In genomic region chr5:38602641-38603040, GRCh38 we compare ENCODE assay signal across 15 cellular contexts. TPM values are rescaled to one million over a fixed set of nuclear protein-coding genes. Genes with fewer than 3 reads are reported as not detected.
"Had no signal": no experiment of that assay in that cellular context is flagged by ENCODE, and none has a peak within 500 bp of the region (broad histone marks: within the 10 kb centered on the region; RNA-seq: fewer than 3 reads in every experiment).

No MANE protein-coding gene starts in this region.

- H3K4me2 ChIP-seq: smooth muscle cell had no signal

- H3K9me3 ChIP-seq: esophagus muscularis mucosa, gastroesophageal sphincter, mucosa of descending colon, neutrophil, sigmoid colon, tibial artery had no signal

- H3K27me3 ChIP-seq: esophagus muscularis mucosa, gastroesophageal sphincter, neutrophil, sigmoid colon, tibial artery had no signal

- H3K4me3 Mint-ChIP-seq: immature natural killer cell; naive thymus-derived CD8-positive, alpha-beta T cell; stimulated activated naive CD8-positive, alpha-beta T cell treated with anti-CD3 and anti-CD28 coated beads, Interleukin-15, Interleukin-2, amounts not matched to agents 100 ng/mL and 50 ng/mL, for 24 hours had no signal

- H3K36me3 ChIP-seq: esophagus muscularis mucosa, gastroesophageal sphincter, neutrophil, sigmoid colon, tibial artery had no signal

- H3K4me3 ChIP-seq: esophagus muscularis mucosa, gastroesophageal sphincter, mucosa of descending colon, sigmoid colon, smooth muscle cell, tibial artery had no signal

- ATAC-seq: gastroesophageal sphincter; left ventricle myocardium superior; mucosa of descending colon; naive thymus-derived CD8-positive, alpha-beta T cell had no signal

- H3K27ac ChIP-seq: epithelial cell of prostate, neutrophil had no signal

- DNase-seq: effector memory CD4-positive, alpha-beta T cell; glutamatergic neuron; immature natural killer cell; left ventricle myocardium superior; mucosa of descending colon; naive thymus-derived CD8-positive, alpha-beta T cell; sigmoid colon; stimulated activated CD4-positive, alpha-beta T cell treated with anti-CD3 and anti-CD28 coated beads, Interleukin-2, amount 100 ng/mL, for 48 hours; tibial artery had no signal

- H3K9me3 Mint-ChIP-seq: immature natural killer cell; naive thymus-derived CD8-positive, alpha-beta T cell; stimulated activated naive CD8-positive, alpha-beta T cell treated with anti-CD3 and anti-CD28 coated beads, Interleukin-15, Interleukin-2, amounts not matched to agents 100 ng/mL and 50 ng/mL, for 24 hours had no signal

- H3K27ac Mint-ChIP-seq: immature natural killer cell; naive thymus-derived CD8-positive, alpha-beta T cell; stimulated activated naive CD8-positive, alpha-beta T cell treated with anti-CD3 and anti-CD28 coated beads, Interleukin-15, Interleukin-2, amounts not matched to agents 100 ng/mL and 50 ng/mL, for 24 hours had no signal

- H3K4me1 Mint-ChIP-seq: immature natural killer cell had no signal

- H3K36me3 Mint-ChIP-seq: immature natural killer cell; naive thymus-derived CD8-positive, alpha-beta T cell had no signal

RNA-seq across cellular contexts. Expression of gene LIFR, which starts 46.2 kb away (rescaled TPM):
- total RNA-seq: naive thymus-derived CD8-positive, alpha-beta T cell had no signal
- polyA plus RNA-seq: immature natural killer cell; naive thymus-derived CD8-positive, alpha-beta T cell had no signal
